29 cellular contexts compared by ENCODE assay signal in the genomic region with DNA sequence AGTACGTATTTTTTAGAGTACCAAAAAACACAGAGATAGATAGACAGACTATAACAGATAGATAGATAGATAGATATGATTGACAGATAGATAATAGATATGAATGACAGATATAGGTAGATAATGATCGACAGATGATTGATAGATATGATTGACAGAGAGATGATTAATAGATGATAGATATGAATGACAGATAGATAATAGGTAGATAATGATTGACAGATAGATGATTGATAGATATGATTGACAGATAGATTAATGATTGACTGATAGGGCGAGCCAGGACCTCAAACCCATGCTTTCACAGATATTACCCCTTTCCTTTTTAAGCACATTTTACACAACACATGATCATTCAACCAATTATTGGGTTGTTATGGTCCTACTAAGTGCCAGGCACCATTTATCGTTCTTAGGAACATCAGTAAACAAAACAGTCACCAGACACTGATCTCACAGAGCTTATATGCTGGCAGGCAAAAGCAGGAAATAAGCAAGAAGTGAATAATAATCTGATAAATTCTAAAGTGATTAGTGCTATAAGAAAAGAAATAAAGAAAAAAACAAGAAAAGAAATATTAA. TPM values are rescaled to one million over a fixed set of nuclear protein-coding genes. Genes with fewer than 3 reads are reported as not detected.
"Had no signal": no experiment of that assay in that cellular context is flagged by ENCODE, and none has a peak within 500 bp of the region (broad histone marks: within the 10 kb centered on the region; RNA-seq: fewer than 3 reads in every experiment).

No MANE protein-coding gene starts in this region.

- H3K9me3 Mint-ChIP-seq: dendritic cell treated with granulocyte-macrophage colony-stimulating factor and Interleukin-4, amounts not matched to agents 40 ng/mL and 50 ng/mL, for 4 days; endodermal cell; mesothelial cell of epicardium; nephron; stimulated activated naive B cell treated with anti-CD40 and anti-IgM and Interleukin-4, amounts not matched to agents 10 μg/mL and 1 μg/mL and 100 μg/mL, for 72 hours; stimulated activated naive CD8-positive, alpha-beta T cell treated with anti-CD3 and anti-CD28 coated beads, Interleukin-15, Interleukin-2, amounts not matched to agents 100 ng/mL and 50 ng/mL, for 24 hours had no signal

- H3K4me1 Mint-ChIP-seq: stimulated activated naive B cell treated with anti-CD40 and anti-IgM and Interleukin-4, amounts not matched to agents 10 μg/mL and 1 μg/mL and 100 μg/mL, for 72 hours had no signal

- ATAC-seq: heart right ventricle; left cardiac atrium; mucosa of descending colon; naive thymus-derived CD4-positive, alpha-beta T cell; stimulated activated naive B cell treated with anti-CD40 and anti-IgM and Interleukin-4, amounts not matched to agents 10 μg/mL and 1 μg/mL and 100 μg/mL, for 72 hours; upper lobe of right lung had no signal

- H3K27me3 ChIP-seq: right atrium auricular region, upper lobe of right lung, uterus had no signal

- FAIRE-seq: islet of Langerhans had no signal

- H3K4me3 Mint-ChIP-seq: dendritic cell treated with granulocyte-macrophage colony-stimulating factor and Interleukin-4, amounts not matched to agents 40 ng/mL and 50 ng/mL, for 4 days; endodermal cell; mesothelial cell of epicardium; naive thymus-derived CD4-positive, alpha-beta T cell; stimulated activated naive B cell treated with anti-CD40 and anti-IgM and Interleukin-4, amounts not matched to agents 10 μg/mL and 1 μg/mL and 100 μg/mL, for 72 hours; stimulated activated naive CD8-positive, alpha-beta T cell treated with anti-CD3 and anti-CD28 coated beads, Interleukin-15, Interleukin-2, amounts not matched to agents 100 ng/mL and 50 ng/mL, for 24 hours had no signal

- H3K27ac ChIP-seq: colonic mucosa, esophagus muscularis mucosa, prostate gland, thoracic aorta, uterus had no signal

- H3K36me3 Mint-ChIP-seq: mesothelial cell of epicardium; naive thymus-derived CD4-positive, alpha-beta T cell had no signal

- H3K27ac Mint-ChIP-seq: endodermal cell; mesothelial cell of epicardium; naive thymus-derived CD4-positive, alpha-beta T cell; stimulated activated naive B cell treated with anti-CD40 and anti-IgM and Interleukin-4, amounts not matched to agents 10 μg/mL and 1 μg/mL and 100 μg/mL, for 72 hours; stimulated activated naive CD8-positive, alpha-beta T cell treated with anti-CD3 and anti-CD28 coated beads, Interleukin-15, Interleukin-2, amounts not matched to agents 100 ng/mL and 50 ng/mL, for 24 hours had no signal

- DNase-seq: colonic mucosa; effector CD8-positive, alpha-beta T cell; endodermal cell; foreskin melanocyte; glutamatergic neuron; heart right ventricle; hippocampal formation; left cardiac atrium; left lung; mesenchymal stem cell; mucosa of descending colon; naive thymus-derived CD4-positive, alpha-beta T cell; nucleus accumbens; stimulated activated CD4-positive, alpha-beta T cell treated with anti-CD3 and anti-CD28 coated beads, Interleukin-15, amount 100 ng/mL, for 24 hours; stimulated activated CD4-positive, alpha-beta T cell treated with anti-CD3 and anti-CD28 coated beads, Interleukin-2, amount 100 ng/mL, for 48 hours; stimulated activated naive B cell treated with anti-CD40 and anti-IgM and Interleukin-4, amounts not matched to agents 10 μg/mL and 1 μg/mL and 100 μg/mL, for 72 hours; transverse colon; upper lobe of right lung; uterus had no signal

- H3K36me3 ChIP-seq: colonic mucosa, esophagus muscularis mucosa, heart right ventricle, left lung, prostate gland, right atrium auricular region, thoracic aorta, transverse colon, upper lobe of right lung, uterus had no signal

- H3K9me3 ChIP-seq: colonic mucosa, esophagus muscularis mucosa, heart right ventricle, left lung, mucosa of descending colon, prostate gland, right atrium auricular region, thoracic aorta, transverse colon, upper lobe of right lung, uterus had no signal

- H3K4me3 ChIP-seq: colonic mucosa, esophagus muscularis mucosa, heart right ventricle, left lung, mucosa of descending colon, prostate gland, right atrium auricular region, skin epidermis, transverse colon, uterus had no signal

- H3K4me1 ChIP-seq: colonic mucosa, uterus had no signal

RNA-seq across cellular contexts. Expression of gene MAFB, which starts 11.6 kb away (rescaled TPM):
- polyA plus RNA-seq: naive thymus-derived CD4-positive, alpha-beta T cell had no signal
